Comparison of ENCODE assay signal across 32 cellular contexts in the genomic region with DNA sequence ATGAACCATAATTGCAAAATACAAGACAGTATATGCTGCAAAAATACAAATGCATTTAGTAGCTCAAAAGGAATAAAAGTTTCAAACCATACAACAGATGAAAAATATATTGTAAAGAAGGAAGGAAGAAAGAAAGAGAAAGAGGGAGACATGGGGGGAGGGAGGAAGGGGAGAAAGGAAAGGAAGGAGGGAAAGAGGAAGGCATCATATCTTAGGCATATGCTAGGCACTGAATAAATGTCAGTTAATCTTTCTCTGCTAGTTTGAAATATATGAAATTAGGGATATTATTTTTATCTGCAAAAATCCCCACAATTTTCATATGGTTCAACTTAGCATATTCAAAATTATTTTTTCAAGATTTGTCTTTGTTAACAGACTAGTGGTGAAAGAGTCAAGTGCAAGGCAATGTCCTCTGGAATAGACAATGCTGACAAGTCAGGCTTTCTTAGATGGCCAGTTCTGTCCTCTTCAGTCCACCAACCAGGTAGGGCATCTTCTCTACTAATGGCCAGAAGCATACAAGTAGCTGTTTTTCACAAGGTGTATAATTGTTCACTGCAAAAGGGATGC.
"Had no signal": no experiment of that assay in that cellular context is flagged by ENCODE, and none has a peak within 500 bp of the region (broad histone marks: within the 10 kb centered on the region; RNA-seq: fewer than 3 reads in every experiment).

No MANE protein-coding gene starts in this region.

- ATAC-seq: esophagus mucosa; left ventricle myocardium superior; mucosa of descending colon; natural killer cell treated with Interleukin-12 subunit alpha and Interleukin-12 subunit beta and Interleukin-15 and Interleukin-18, amount 100 ng/mL, for 72 hours; sciatic nerve; stimulated activated naive B cell treated with anti-CD40 and anti-IgM and Interleukin-4, amounts not matched to agents 10 μg/mL and 1 μg/mL and 100 μg/mL, for 72 hours; T-helper 17 cell; WTC11 had no signal

- DNase-seq: activated CD4-positive, alpha-beta memory T cell treated with anti-CD3 and anti-CD28 coated beads, Interleukin-2, amount 10 ng/mL, durations not matched to agents 7 days and 5 days; activated CD4-positive, alpha-beta T cell treated with anti-CD3 and anti-CD28 coated beads for 1 hour; activated CD4-positive, alpha-beta T cell treated with anti-CD3 and anti-CD28 coated beads, Interleukin-2, amount 10 ng/mL, durations not matched to agents 7 days and 5 days; activated CD8-positive, alpha-beta memory T cell treated with anti-CD3 and anti-CD28 coated beads, Interleukin-2, amount 50 U/mL, for 48 hours; activated gamma-delta T cell; activated naive CD4-positive, alpha-beta T cell treated with anti-CD3 and anti-CD28 coated beads, Interleukin-2, amount 10 ng/mL, durations not matched to agents 7 days and 5 days; activated naive CD8-positive, alpha-beta T cell treated with anti-CD3 and anti-CD28 coated beads, Interleukin-2, amount 10 ng/mL, durations not matched to agents 7 days and 5 days; activated T-cell treated with anti-CD3 and anti-CD28 coated beads, Interleukin-2, amount 50 U/mL, for 24 hours; cerebellar nuclear complex; dorsolateral prefrontal cortex; effector memory CD4-positive, alpha-beta T cell; islet precursor cell; left ventricle myocardium superior; mucosa of descending colon; small intestine; stimulated activated CD4-positive, alpha-beta T cell treated with anti-CD3 and anti-CD28 coated beads, Interleukin-1b, Interleukin-23, amount 100 ng/mL, for 48 hours; stimulated activated CD4-positive, alpha-beta T cell treated with anti-CD3 and anti-CD28 coated beads, Interleukin-4, amount 100 ng/mL, for 4 hours; stimulated activated CD8-positive, alpha-beta memory T cell treated with anti-CD3 and anti-CD28 coated beads, Interleukin-4, amount 100 ng/mL, for 48 hours; stimulated activated naive B cell treated with anti-CD40 and anti-IgM and Interleukin-4, amounts not matched to agents 10 μg/mL and 1 μg/mL and 100 μg/mL, for 72 hours; stomach; T-helper 17 cell; T1000; tibial artery had no signal

- H3K36me3 Mint-ChIP-seq: activated naive CD4-positive, alpha-beta T cell treated with anti-CD3 and anti-CD28 coated beads, Interleukin-2, amount 10 ng/mL, durations not matched to agents 7 days and 5 days; activated naive CD8-positive, alpha-beta T cell treated with anti-CD3 and anti-CD28 coated beads, Interleukin-2, amount 10 ng/mL, durations not matched to agents 7 days and 5 days; brain; stimulated activated naive B cell treated with anti-CD40 and anti-IgM and Interleukin-4, amounts not matched to agents 10 μg/mL and 1 μg/mL and 100 μg/mL, for 72 hours; WTC11 had no signal

- H3K4me3 ChIP-seq: ascending aorta, cardiac muscle cell, coronary artery, dorsolateral prefrontal cortex, mucosa of descending colon, stomach, tibial artery had no signal

- H3K4me3 Mint-ChIP-seq: activated CD4-positive, alpha-beta memory T cell treated with anti-CD3 and anti-CD28 coated beads, Interleukin-2, amount 10 ng/mL, durations not matched to agents 7 days and 5 days; activated CD4-positive, alpha-beta T cell treated with anti-CD3 and anti-CD28 coated beads, Interleukin-2, amount 10 ng/mL, durations not matched to agents 7 days and 5 days; activated naive CD4-positive, alpha-beta T cell treated with anti-CD3 and anti-CD28 coated beads, Interleukin-2, amount 10 ng/mL, durations not matched to agents 7 days and 5 days; activated naive CD8-positive, alpha-beta T cell treated with anti-CD3 and anti-CD28 coated beads, Interleukin-2, amount 10 ng/mL, durations not matched to agents 7 days and 5 days; activated T-cell treated with anti-CD3 and anti-CD28 coated beads, Interleukin-2, amount 50 U/mL, for 24 hours; brain; natural killer cell treated with Interleukin-12 subunit alpha and Interleukin-12 subunit beta and Interleukin-15 and Interleukin-18, amount 100 ng/mL, for 72 hours; stimulated activated naive B cell treated with anti-CD40 and anti-IgM and Interleukin-4, amounts not matched to agents 10 μg/mL and 1 μg/mL and 100 μg/mL, for 72 hours; T-helper 17 cell; WTC11 had no signal

- H3K27ac Mint-ChIP-seq: activated CD4-positive, alpha-beta memory T cell treated with anti-CD3 and anti-CD28 coated beads, Interleukin-2, amount 10 ng/mL, durations not matched to agents 7 days and 5 days; activated CD4-positive, alpha-beta T cell treated with anti-CD3 and anti-CD28 coated beads, Interleukin-2, amount 10 ng/mL, durations not matched to agents 7 days and 5 days; activated naive CD4-positive, alpha-beta T cell treated with anti-CD3 and anti-CD28 coated beads, Interleukin-2, amount 10 ng/mL, durations not matched to agents 7 days and 5 days; activated naive CD8-positive, alpha-beta T cell treated with anti-CD3 and anti-CD28 coated beads, Interleukin-2, amount 10 ng/mL, durations not matched to agents 7 days and 5 days; activated T-cell treated with anti-CD3 and anti-CD28 coated beads, Interleukin-2, amount 50 U/mL, for 24 hours; brain; natural killer cell treated with Interleukin-12 subunit alpha and Interleukin-12 subunit beta and Interleukin-15 and Interleukin-18, amount 100 ng/mL, for 72 hours; stimulated activated naive B cell treated with anti-CD40 and anti-IgM and Interleukin-4, amounts not matched to agents 10 μg/mL and 1 μg/mL and 100 μg/mL, for 72 hours; T-helper 17 cell; WTC11 had no signal

- FAIRE-seq: endothelial cell of umbilical vein had no signal

- H3K4me1 Mint-ChIP-seq: activated CD4-positive, alpha-beta memory T cell treated with anti-CD3 and anti-CD28 coated beads, Interleukin-2, amount 10 ng/mL, durations not matched to agents 7 days and 5 days; activated CD4-positive, alpha-beta T cell treated with anti-CD3 and anti-CD28 coated beads, Interleukin-2, amount 10 ng/mL, durations not matched to agents 7 days and 5 days; activated naive CD4-positive, alpha-beta T cell treated with anti-CD3 and anti-CD28 coated beads, Interleukin-2, amount 10 ng/mL, durations not matched to agents 7 days and 5 days; activated naive CD8-positive, alpha-beta T cell treated with anti-CD3 and anti-CD28 coated beads, Interleukin-2, amount 10 ng/mL, durations not matched to agents 7 days and 5 days; stimulated activated naive B cell treated with anti-CD40 and anti-IgM and Interleukin-4, amounts not matched to agents 10 μg/mL and 1 μg/mL and 100 μg/mL, for 72 hours; T-helper 17 cell; WTC11 had no signal

- H3K9me3 Mint-ChIP-seq: activated CD4-positive, alpha-beta T cell treated with anti-CD3 and anti-CD28 coated beads, Interleukin-2, amount 10 ng/mL, durations not matched to agents 7 days and 5 days; brain had no signal
